7 cellular contexts compared by ENCODE assay signal in genomic region chr22:37197451-37198289, GRCh38. TPM values are rescaled to one million over a fixed set of nuclear protein-coding genes. Genes with fewer than 3 reads are reported as not detected.
DNase-seq lines count a peak whose midpoint lies in the region; TF ChIP-seq lines count a peak whose summit lies in the region.

No MANE protein-coding gene starts in this region.

- H3K9me2 ChIP-seq in SK-N-SH: no peaks in the 10 kb centered on the region

- H3K36me3 ChIP-seq in HEK293 (ENCODE audit: control insufficient read depth in 2 of 2, insufficient read depth in 1 of 2, low read length in 2 of 2): no peaks in the 10 kb centered on the region
- H3K36me3 ChIP-seq in SK-N-SH (replicated peaks in 1 of 2; ENCODE audit: control insufficient read depth in 1 of 2, insufficient read depth in 2 of 2, low read length in 1 of 2): no peaks in the 10 kb centered on the region
- no peaks in the 10 kb centered on the region for H3K36me3 ChIP-seq in esophagus (ENCODE audit: control insufficient read depth in 2 of 2, insufficient read depth in 2 of 2, low read length in 1 of 2)
- no peaks in the 10 kb centered on the region for H3K36me3 ChIP-seq in neuronal stem cell (replicated peaks in 1 of 2; ENCODE audit: control insufficient read depth in 2 of 2, insufficient read depth in 2 of 2, low read length in 2 of 2)

- H3K27ac ChIP-seq in HEK293 (ENCODE audit: extremely low read depth, low read depth, low read length): no peak overlapping the region
- peak overlapping the region; percentile 51 to 79 for H3K27ac ChIP-seq in SK-N-SH (ENCODE audit: low read depth in 2 of 2, low read length in 1 of 2)
- H3K27ac ChIP-seq in esophagus (ENCODE audit: low read depth in 2 of 2, low read length in 1 of 2): peak overlapping the region; percentile 73 to 85
- no peak overlapping the region for H3K27ac ChIP-seq in neuronal stem cell (replicated peaks; ENCODE audit: low read length)

- H4K8ac ChIP-seq in neuronal stem cell (ENCODE audit: low read depth, low read length): no peak overlapping the region

- no peak overlapping the region for H4K91ac ChIP-seq in neuronal stem cell (ENCODE audit: low read depth, low read length, poor library complexity)

- H3K4me1 ChIP-seq in HEK293 (ENCODE audit: control insufficient read depth, insufficient read depth, low read length): 0 out of 2 replicates have a peak, but pooled peaks cover 6% of the 10 kb centered on the region
- peaks cover 19 to 28% of the 10 kb centered on the region in 2 experiments for H3K4me1 ChIP-seq in SK-N-SH (ENCODE audit: control insufficient read depth in 1 of 2, insufficient read depth in 2 of 2, low read depth in 1 of 2, low read length in 1 of 2)
- peaks cover 13 to 23% of the 10 kb centered on the region in 2 donors for H3K4me1 ChIP-seq in esophagus (ENCODE audit: control insufficient read depth in 2 of 2, insufficient read depth in 2 of 2, low read length in 1 of 2)
- peaks cover 8 to 16% of the 10 kb centered on the region in 2 donors for H3K4me1 ChIP-seq in neuronal stem cell (ENCODE audit: control insufficient read depth in 2 of 2, insufficient read depth in 1 of 2, low read depth in 1 of 2, low read length in 2 of 2)

- no peak overlapping the region for H2BK12ac ChIP-seq in neuronal stem cell (ENCODE audit: low read length)

- H3K4me3 ChIP-seq in HEK293 (ENCODE audit: low read depth, low read length): no peak overlapping the region
- H3K4me3 ChIP-seq in SK-N-SH (ENCODE audit: low read depth in 2 of 2, low read length in 1 of 2): peak overlapping the region; percentile 72 to 76; a peak in 2 of 4 replicates
- peak overlapping the region in 1 of 2 donors; percentile 77 for H3K4me3 ChIP-seq in esophagus (ENCODE audit: low read depth in 1 of 2, low read length in 2 of 2)
- H3K4me3 ChIP-seq in neuronal stem cell (ENCODE audit: low read length in 2 of 2): peak overlapping the region; percentile 20 to 97

- peak overlapping the region; percentile 96 for H2AK5ac ChIP-seq in neuronal stem cell (ENCODE audit: low read depth, low read length)

- no peak overlapping the region for H3K23ac ChIP-seq in neuronal stem cell (ENCODE audit: low read depth, low read length, poor library complexity)

- H3K4me2 ChIP-seq in SK-N-SH: peak overlapping the region; percentile 94
- peak overlapping the region; percentile 47 for H3K4me2 ChIP-seq in neuronal stem cell (ENCODE audit: insufficient read depth, low read length, poor library complexity, severe bottlenecking)

- 37% methylated on average over 5 of the region's 12 CpGs for WGBS in SK-N-SH (ENCODE audit: low lambda C conversion rate)
- 35 to 36% methylated on average over 11 to 12 of the region's 12 CpGs for WGBS in esophagus, 2 donors
- no CpG with 5 or more reads among the region's 12 CpGs for WGBS in neuronal stem cell (ENCODE audit: extremely low coverage in 2 of 2, insufficient read length in 2 of 2, insufficient replicate concordance in 1 of 2), 2 donors

- no peak for TF ChIP-seq CTCF in HEK293 (tag by site-specific recombination; IDR thresholded peaks at IDR 0.05)
- no peak for TF ChIP-seq CTCF in SK-N-SH (IDR thresholded peaks at IDR 0.05)

- no peak overlapping the region for H2BK120ac ChIP-seq in neuronal stem cell (ENCODE audit: low read depth, low read length)

- TF ChIP-seq RAD21 in SK-N-SH (IDR thresholded peaks at IDR 0.05; ENCODE audit: low read length): no peak

- H3K9me3 ChIP-seq in HEK293 (ENCODE audit: control insufficient read depth, insufficient read depth, low read depth, low read length) (no peaks in the 10 kb centered on the region), SK-N-SH (no peaks in the 10 kb centered on the region), esophagus (ENCODE audit: control insufficient read depth in 2 of 2, insufficient read depth in 1 of 2, low read depth in 1 of 2, low read length in 1 of 2) (no peaks in the 10 kb centered on the region), neuronal stem cell (replicated peaks in 1 of 2; ENCODE audit: control insufficient read depth in 2 of 2, insufficient read depth in 1 of 2, low read depth in 1 of 2, low read length in 2 of 2) (peaks cover 0 to 11% of the 10 kb centered on the region in 2 donors)

- H4K20me1 ChIP-seq in SK-N-SH (ENCODE audit: insufficient read depth): no peaks in the 10 kb centered on the region

- H2BK5ac ChIP-seq in neuronal stem cell (ENCODE audit: low read length): peak overlapping the region; percentile 56

- H3K14ac ChIP-seq in neuronal stem cell (ENCODE audit: low read length): no peak overlapping the region

- H2BK15ac ChIP-seq in neuronal stem cell (ENCODE audit: low read length): peak overlapping the region; percentile 13

- peak overlapping the region; percentile 62 for H3K18ac ChIP-seq in neuronal stem cell (ENCODE audit: low read length)

- POLR2A ChIA-PET in HEK293 (lab: Yijun Ruan, JAX) (interaction anchor here (0.8 to 2.5 kb wide), 3 partner anchors 10 to 669 kb away, joined by 3 to 10 read pairs (median 3); partner anchors contain the start of genes C1QTNF6, EIF3D, MPST and TST), SK-N-SH (lab: Yijun Ruan, JAX) (interaction anchor here (1.1 to 1.2 kb wide), 2 partner anchors 10 to 20 kb away, joined by 3 to 4 read pairs; partner anchors contain the start of gene C1QTNF6)

- peaks cover 25% of the 10 kb centered on the region for H3F3A ChIP-seq in SK-N-SH (replicated peaks; ENCODE audit: insufficient read depth)

- H3K27me3 ChIP-seq in SK-N-SH (ENCODE audit: insufficient read depth): no peaks in the 10 kb centered on the region
- no peaks in the 10 kb centered on the region for H3K27me3 ChIP-seq in esophagus (ENCODE audit: control insufficient read depth in 1 of 2, insufficient read depth in 2 of 2, low read length in 2 of 2)
- H3K27me3 ChIP-seq in neuronal stem cell (ENCODE audit: control insufficient read depth in 3 of 3, insufficient read depth in 3 of 3, low read depth in 1 of 3, low read length in 3 of 3): no peaks in the 10 kb centered on the region

- no peak for DNase-seq in SK-N-SH
- DNase-seq in neuronal stem cell (ENCODE audit: low spot score): no peak
- DNase-seq in cerebellar nuclear complex (lab: John Stamatoyannopoulos, UW): no peak
- no peak for DNase-seq in NCI-H2171 (lab: John Stamatoyannopoulos, UW)
- DNase-seq in hippocampal formation (lab: John Stamatoyannopoulos, UW): no peak

- no peak overlapping the region for H3K4ac ChIP-seq in neuronal stem cell (ENCODE audit: low read length)

- H3K9ac ChIP-seq in SK-N-SH: no peak overlapping the region
- peak overlapping the region; percentile 32 for H3K9ac ChIP-seq in neuronal stem cell (ENCODE audit: low read depth, low read length, poor library complexity)

- CTCF ChIA-PET in HEK293 (lab: Yijun Ruan, JAX) (interaction anchor here (0.6 to 2.7 kb wide), 25 partner anchors 8 to 1185 kb away, joined by 3 to 38 read pairs (median 3); no protein-coding TSS in a partner anchor), SK-N-SH (lab: Yijun Ruan, JAX) (interaction anchor here (0.8 to 7.7 kb wide), 21 partner anchors 12 to 416 kb away, joined by 3 to 190 read pairs (median 4); partner anchors contain the start of genes C1QTNF6, KCTD17 and SSTR3)

- peaks cover 5% of the 10 kb centered on the region for H3K79me1 ChIP-seq in neuronal stem cell (ENCODE audit: low read depth, low read length)

- H3K79me2 ChIP-seq in SK-N-SH (ENCODE audit: insufficient read depth): no peaks in the 10 kb centered on the region; the same call in 1 of the 2 replicates

- H2AFZ ChIP-seq in SK-N-SH (ENCODE audit: low read depth) (no peak overlapping the region), neuronal stem cell (ENCODE audit: low read length) (no peak overlapping the region)

- no peak for TF ChIP-seq EP300 in SK-N-SH (IDR thresholded peaks at IDR 0.05; ENCODE audit: borderline replicate concordance in 1 of 2, low read depth in 1 of 2, low read length in 1 of 2)

TF ChIP-seq in HEK293, 187 proteins besides CTCF, POLR2A, EP300 and RAD21 (continues in another document):
- TF ChIP-seq GLIS2 (tag by site-specific recombination; IDR thresholded peaks at IDR 0.05): 0 out of 2 replicates have a peak, but pooled peaks have one; percentile 25

TF ChIP-seq in SK-N-SH, 30 proteins besides CTCF, POLR2A, EP300 and RAD21 (continues in another document):
- TF ChIP-seq TCF12 (IDR thresholded peaks at IDR 0.05): 0 out of 2 replicates have a peak, but pooled peaks have one; percentile 3
- no peak for TF ChIP-seq EZH2phosphoT487 (IDR thresholded peaks at IDR 0.05; ENCODE audit: borderline replicate concordance, low read depth)
- TF ChIP-seq YY1 (IDR thresholded peaks at IDR 0.05; ENCODE audit: low read depth): no peak
- no peak for TF ChIP-seq CHD2 (IDR thresholded peaks at IDR 0.05; ENCODE audit: low read length, partially characterized antibody)
- TF ChIP-seq ELF1 (IDR thresholded peaks at IDR 0.05): no peak
- peak; percentile 31; the same call in 1 of the 2 replicates for TF ChIP-seq USF1 (IDR thresholded peaks at IDR 0.05; ENCODE audit: borderline replicate concordance, low read depth)

RNA-seq across cellular contexts. Expression of gene C1QTNF6, which starts 9.6 kb away (rescaled TPM):
- polyA plus RNA-seq in SK-N-SH (2012; rRNA removed) (47.4 and 47.7 TPM in 2 replicates), esophagus (1 to 10 TPM; 1.3 to 4.9 TPM)
- polyA plus RNA-seq in SK-N-SH (2012; cell fraction: cytosol; rRNA removed): 20.7 and 30.3 TPM in 2 replicates
- 103 and 122 TPM in 2 replicates for polyA plus RNA-seq in SK-N-SH (2012; cell fraction: nucleus; rRNA removed)
- 17.0 TPM for polyA plus RNA-seq in neuronal stem cell (2013, experiment 1 of 2)
- polyA plus RNA-seq in neuronal stem cell (2013, experiment 2 of 2): 18.2 TPM

RNA-seq across cellular contexts. Expression of gene SSTR3, which starts 14.6 kb away (rescaled TPM):
- polyA plus RNA-seq in SK-N-SH (2012; rRNA removed): 0.02 TPM in 1 of 2 replicates, not detected in the other
- 0.03 TPM in 2 replicates for polyA plus RNA-seq in SK-N-SH (2012; cell fraction: cytosol; rRNA removed)
- polyA plus RNA-seq in SK-N-SH (2012; cell fraction: nucleus; rRNA removed): 0.01 and 0.04 TPM in 2 replicates
- under 1 TPM in 1 of 2 donors, not detected in 1; 0.02 TPM for polyA plus RNA-seq in esophagus
- 0.22 TPM for polyA plus RNA-seq in neuronal stem cell (2013, experiment 1 of 2)
- polyA plus RNA-seq in neuronal stem cell (2013, experiment 2 of 2): 0.28 TPM

RNA-seq across cellular contexts. Expression of gene RAC2, which starts 46.4 kb away (rescaled TPM):
- polyA plus RNA-seq in SK-N-SH (2012; rRNA removed) (22.6 and 29.9 TPM in 2 replicates), esophagus (1 to 10 TPM; 7.2 to 9.4 TPM)
- 14.6 and 19.9 TPM in 2 replicates for polyA plus RNA-seq in SK-N-SH (2012; cell fraction: cytosol; rRNA removed)
- polyA plus RNA-seq in SK-N-SH (2012; cell fraction: nucleus; rRNA removed): 20.3 and 21.2 TPM in 2 replicates
- polyA plus RNA-seq in neuronal stem cell (2013, experiment 1 of 2): 1.2 TPM
- polyA plus RNA-seq in neuronal stem cell (2013, experiment 2 of 2): 1.1 TPM

RNA-seq across cellular contexts. Expression of gene IL2RB, which starts 48.0 kb away (rescaled TPM):
- 0.33 and 0.39 TPM in 2 replicates for polyA plus RNA-seq in SK-N-SH (2012; rRNA removed)
- polyA plus RNA-seq in SK-N-SH (2012; cell fraction: cytosol; rRNA removed): 0.18 and 0.42 TPM in 2 replicates
- polyA plus RNA-seq in SK-N-SH (2012; cell fraction: nucleus; rRNA removed): 0.42 and 0.60 TPM in 2 replicates
- 1 to 10 TPM in 1 of 2 donors, under 1 TPM in 1; 0.65 to 1.2 TPM for polyA plus RNA-seq in esophagus
- 0.47 TPM for polyA plus RNA-seq in neuronal stem cell (2013, experiment 1 of 2)
- polyA plus RNA-seq in neuronal stem cell (2013, experiment 2 of 2): 0.43 TPM

Comparison
In these comparisons a context has a peak if more than half of its experiments do, and no peak if none do; other contexts are left out.
1. H3K27ac ChIP-seq: peak in SK-N-SH (2 of 2) and esophagus (2 of 2); none in HEK293 (single experiment) and neuronal stem cell (single experiment).